ENCODE assay signal across 8 cellular contexts in genomic region chr14:99497341-99497740, GRCh38.
"Had no signal": no experiment of that assay in that cellular context is flagged by ENCODE, and none has a peak within 500 bp of the region (broad histone marks: within the 10 kb centered on the region; RNA-seq: fewer than 3 reads in every experiment).

No MANE protein-coding gene starts in this region.

- FAIRE-seq: HepG2 had no signal

- H3K4me3 Mint-ChIP-seq: H9, HFFc6, IgD-negative memory B cell had no signal

- H3K27ac ChIP-seq: GM23248, HL-60 had no signal

- H3K27ac Mint-ChIP-seq: H9, HFFc6, IgD-negative memory B cell had no signal

- H3K9ac ChIP-seq: GM23248 had no signal

- H3K27me3 Mint-ChIP-seq: IgD-negative memory B cell had no signal

- H2AFZ ChIP-seq: GM23248 had no signal

- H3K4me3 ChIP-seq: GM23248 had no signal

- ATAC-seq: HepG2 had no signal

- H3K9me3 Mint-ChIP-seq: H9, HFFc6, IgD-negative memory B cell had no signal

- DNase-seq: GM23248, GOT3, H9, HCEC 1CT, HFFc6 had no signal
